In the genomic region with DNA sequence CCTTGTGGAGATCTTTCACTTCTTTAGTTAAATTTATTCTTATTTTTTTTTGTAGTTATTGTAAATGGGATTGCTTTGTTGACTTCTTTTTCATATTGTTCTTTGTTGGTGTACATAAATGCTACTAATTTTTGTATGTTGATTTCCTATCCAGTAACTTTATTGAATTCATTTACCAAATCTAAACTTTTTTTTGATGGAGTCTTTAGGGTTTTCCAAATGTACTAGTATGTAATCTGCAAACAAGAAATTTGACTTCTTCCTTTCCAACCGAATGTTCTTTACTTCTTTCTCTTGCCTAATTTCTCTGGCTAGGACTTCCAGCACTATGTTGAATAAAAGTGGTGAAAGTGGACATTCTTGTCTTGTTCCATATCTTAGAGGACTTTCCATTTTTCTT, we compare ENCODE assay signal across 43 cellular contexts. TPM values are rescaled to one million over a fixed set of nuclear protein-coding genes. Genes with fewer than 3 reads are reported as not detected.
"Had no signal": no experiment of that assay in that cellular context is flagged by ENCODE, and none has a peak within 500 bp of the region (broad histone marks: within the 10 kb centered on the region; RNA-seq: fewer than 3 reads in every experiment).

No MANE protein-coding gene starts in this region.

- H3K9me3 Mint-ChIP-seq: activated naive CD4-positive, alpha-beta T cell treated with anti-CD3 and anti-CD28 coated beads, Interleukin-2, amount 10 ng/mL, durations not matched to agents 7 days and 5 days; activated naive CD4-positive, alpha-beta T cell treated with anti-CD3 and anti-CD28 coated beads, Interleukin-2, amount 50 U/mL, for 24 hours; activated naive CD4-positive, alpha-beta T cell treated with anti-CD3 and anti-CD28 coated beads, Interleukin-2, amount 50 U/mL, for 72 hours; activated naive CD8-positive, alpha-beta T cell treated with anti-CD3 and anti-CD28 coated beads, Interleukin-2, amount 10 ng/mL, durations not matched to agents 7 days and 5 days; activated naive CD8-positive, alpha-beta T cell treated with anti-CD3 and anti-CD28 coated beads, Interleukin-2, amount 50 U/mL, for 24 hours; activated T-cell treated with anti-CD3 and anti-CD28 coated beads, Interleukin-2, amount 50 U/mL, for 24 hours; activated T-helper 1 cell treated with anti-CD3 and anti-CD28 coated beads, Interleukin-12 subunit alpha, Interleukin-12 subunit beta, Interleukin-2, Interleukin-4 antibody, amounts not matched to agents 30 ng/mL and 10 ng/mL and 1 ng/mL, durations not matched to agents 14 hours and 24 hours and 36 hours; activated T-helper 17 cell treated with anti-CD3 and anti-CD28 coated beads, Interleukin-2, amount 50 U/mL, for 72 hours; activated T-helper 2 cell treated with anti-CD3 and anti-CD28 coated beads, Interferon-gamma antibody, Interleukin-2, Interleukin-4, amounts not matched to agents 10 μg/mL and 5 μg/mL and 100 μg/mL, durations not matched to agents 14 hours and 24 hours and 36 hours; central memory CD8-positive, alpha-beta T cell had no signal

- ATAC-seq: activated naive CD4-positive, alpha-beta T cell treated with anti-CD3 and anti-CD28 coated beads, Interleukin-2, amount 50 U/mL, for 72 hours; activated naive CD8-positive, alpha-beta T cell treated with anti-CD3 and anti-CD28 coated beads, Interleukin-2, amount 50 U/mL, for 24 hours; activated T-cell treated with anti-CD3 and anti-CD28 coated beads, Interleukin-2, amount 50 U/mL, for 4 hours; activated T-cell treated with anti-CD3 and anti-CD28 coated beads, Interleukin-2, amount 50 U/mL, for 72 hours; activated T-helper 17 cell treated with anti-CD3 and anti-CD28 coated beads, Interleukin-2, amount 50 U/mL, for 72 hours; body of pancreas had no signal

- FAIRE-seq: astrocyte, bronchial epithelial cell had no signal

- H3K27ac Mint-ChIP-seq: activated naive CD4-positive, alpha-beta T cell treated with anti-CD3 and anti-CD28 coated beads for 36 hours; activated naive CD4-positive, alpha-beta T cell treated with anti-CD3 and anti-CD28 coated beads, Interleukin-2, amount 10 ng/mL, durations not matched to agents 7 days and 5 days; activated naive CD4-positive, alpha-beta T cell treated with anti-CD3 and anti-CD28 coated beads, Interleukin-2, amount 50 U/mL, for 24 hours; activated naive CD4-positive, alpha-beta T cell treated with anti-CD3 and anti-CD28 coated beads, Interleukin-2, amount 50 U/mL, for 72 hours; activated naive CD8-positive, alpha-beta T cell; activated naive CD8-positive, alpha-beta T cell treated with anti-CD3 and anti-CD28 coated beads for 36 hours; activated naive CD8-positive, alpha-beta T cell treated with anti-CD3 and anti-CD28 coated beads, Interleukin-2, amount 10 ng/mL, durations not matched to agents 7 days and 5 days; activated naive CD8-positive, alpha-beta T cell treated with anti-CD3 and anti-CD28 coated beads, Interleukin-2, amount 50 U/mL, for 24 hours; activated T-cell treated with anti-CD3 and anti-CD28 coated beads, Interleukin-2, amount 50 U/mL, for 24 hours; activated T-cell treated with anti-CD3 and anti-CD28 coated beads, Interleukin-2, amount 50 U/mL, for 72 hours; activated T-helper 1 cell treated with anti-CD3 and anti-CD28 coated beads, Interleukin-12 subunit alpha, Interleukin-12 subunit beta, Interleukin-2, Interleukin-4 antibody, amounts not matched to agents 30 ng/mL and 10 ng/mL and 1 ng/mL, durations not matched to agents 14 hours and 24 hours and 36 hours; activated T-helper 17 cell treated with anti-CD3 and anti-CD28 coated beads, Interleukin-2, amount 50 U/mL, for 72 hours; activated T-helper 2 cell treated with anti-CD3 and anti-CD28 coated beads, Interferon-gamma antibody, Interleukin-2, Interleukin-4, amounts not matched to agents 10 μg/mL and 5 μg/mL and 100 μg/mL, durations not matched to agents 14 hours and 24 hours and 36 hours; brain had no signal

- H3K4me1 Mint-ChIP-seq: activated naive CD4-positive, alpha-beta T cell treated with anti-CD3 and anti-CD28 coated beads, Interleukin-2, amount 10 ng/mL, durations not matched to agents 7 days and 5 days; activated naive CD4-positive, alpha-beta T cell treated with anti-CD3 and anti-CD28 coated beads, Interleukin-2, amount 50 U/mL, for 24 hours; activated naive CD8-positive, alpha-beta T cell treated with anti-CD3 and anti-CD28 coated beads for 36 hours; activated naive CD8-positive, alpha-beta T cell treated with anti-CD3 and anti-CD28 coated beads, Interleukin-2, amount 10 ng/mL, durations not matched to agents 7 days and 5 days; activated naive CD8-positive, alpha-beta T cell treated with anti-CD3 and anti-CD28 coated beads, Interleukin-2, amount 50 U/mL, for 24 hours; activated T-helper 17 cell treated with anti-CD3 and anti-CD28 coated beads, Interleukin-2, amount 50 U/mL, for 72 hours; brain; central memory CD8-positive, alpha-beta T cell had no signal

- DNase-seq: activated effector memory CD4-positive, alpha-beta T cell treated with anti-CD3 and anti-CD28 coated beads, Interleukin-2, amount 50 U/mL, for 16 hours; activated effector memory CD4-positive, alpha-beta T cell treated with Interleukin-2 at 50 U/mL for 16 hours; activated gamma-delta T cell; activated gamma-delta T cell treated with Interleukin-2 at 50 U/mL for 16 hours; activated naive CD4-positive, alpha-beta T cell; activated naive CD4-positive, alpha-beta T cell treated with anti-CD3 and anti-CD28 coated beads for 36 hours; activated naive CD4-positive, alpha-beta T cell treated with anti-CD3 and anti-CD28 coated beads, Interleukin-2, amount 10 ng/mL, durations not matched to agents 7 days and 5 days; activated naive CD4-positive, alpha-beta T cell treated with anti-CD3 and anti-CD28 coated beads, Interleukin-2, amount 50 U/mL, for 16 hours; activated naive CD4-positive, alpha-beta T cell treated with Interleukin-2 at 50 U/mL for 16 hours; activated naive CD8-positive, alpha-beta T cell treated with anti-CD3 and anti-CD28 coated beads for 36 hours; activated naive CD8-positive, alpha-beta T cell treated with anti-CD3 and anti-CD28 coated beads, Interleukin-2, amount 10 ng/mL, durations not matched to agents 7 days and 5 days; activated naive CD8-positive, alpha-beta T cell treated with anti-CD3 and anti-CD28 coated beads, Interleukin-2, amount 50 U/mL, for 24 hours; activated T-cell treated with anti-CD3 and anti-CD28 coated beads, Interleukin-2, amount 50 U/mL, for 1 hour; activated T-cell treated with anti-CD3 and anti-CD28 coated beads, Interleukin-2, amount 50 U/mL, for 24 hours; activated T-cell treated with anti-CD3 and anti-CD28 coated beads, Interleukin-2, amount 50 U/mL, for 4 hours; activated T-cell treated with anti-CD3 and anti-CD28 coated beads, Interleukin-2, amount 50 U/mL, for 48 hours; activated T-cell treated with anti-CD3 and anti-CD28 coated beads, Interleukin-2, amount 50 U/mL, for 72 hours; adrenal gland; amniotic stem cell; amygdala; anterior cingulate cortex; aorta; body of pancreas; brain microvascular endothelial cell; caudate nucleus; central memory CD4-positive, alpha-beta T cell; cerebellar nuclear complex had no signal

- H3K27ac ChIP-seq: adrenal gland, ascending aorta, body of pancreas, brain microvascular endothelial cell, breast epithelium, cardiac muscle cell had no signal

- H3K9me3 ChIP-seq: adrenal gland, body of pancreas had no signal

- H3K4me1 ChIP-seq: adrenal gland, ascending aorta, body of pancreas, breast epithelium had no signal

- H3K4me3 ChIP-seq: adrenal gland, ascending aorta, body of pancreas, breast epithelium, cardiac muscle cell had no signal

- H3K36me3 Mint-ChIP-seq: activated naive CD4-positive, alpha-beta T cell treated with anti-CD3 and anti-CD28 coated beads, Interleukin-2, amount 50 U/mL, for 24 hours; activated naive CD8-positive, alpha-beta T cell; activated naive CD8-positive, alpha-beta T cell treated with anti-CD3 and anti-CD28 coated beads for 36 hours; activated naive CD8-positive, alpha-beta T cell treated with anti-CD3 and anti-CD28 coated beads, Interleukin-2, amount 10 ng/mL, durations not matched to agents 7 days and 5 days; brain had no signal

- H3K4me3 Mint-ChIP-seq: activated naive CD4-positive, alpha-beta T cell treated with anti-CD3 and anti-CD28 coated beads for 36 hours; activated naive CD4-positive, alpha-beta T cell treated with anti-CD3 and anti-CD28 coated beads, Interleukin-2, amount 10 ng/mL, durations not matched to agents 7 days and 5 days; activated naive CD4-positive, alpha-beta T cell treated with anti-CD3 and anti-CD28 coated beads, Interleukin-2, amount 50 U/mL, for 24 hours; activated naive CD8-positive, alpha-beta T cell; activated naive CD8-positive, alpha-beta T cell treated with anti-CD3 and anti-CD28 coated beads for 36 hours; activated naive CD8-positive, alpha-beta T cell treated with anti-CD3 and anti-CD28 coated beads, Interleukin-2, amount 10 ng/mL, durations not matched to agents 7 days and 5 days; activated naive CD8-positive, alpha-beta T cell treated with anti-CD3 and anti-CD28 coated beads, Interleukin-2, amount 50 U/mL, for 24 hours; activated T-cell treated with anti-CD3 and anti-CD28 coated beads, Interleukin-2, amount 50 U/mL, for 24 hours; activated T-cell treated with anti-CD3 and anti-CD28 coated beads, Interleukin-2, amount 50 U/mL, for 4 hours; activated T-cell treated with anti-CD3 and anti-CD28 coated beads, Interleukin-2, amount 50 U/mL, for 72 hours; activated T-helper 1 cell treated with anti-CD3 and anti-CD28 coated beads, Interleukin-12 subunit alpha, Interleukin-12 subunit beta, Interleukin-2, Interleukin-4 antibody, amounts not matched to agents 30 ng/mL and 10 ng/mL and 1 ng/mL, durations not matched to agents 14 hours and 24 hours and 36 hours; activated T-helper 17 cell treated with anti-CD3 and anti-CD28 coated beads, Interleukin-2, amount 50 U/mL, for 72 hours; brain; central memory CD8-positive, alpha-beta T cell had no signal

RNA-seq across cellular contexts. Expression of a gene that starts 41.8 kb away (rescaled TPM):
- total RNA-seq: activated naive CD4-positive, alpha-beta T cell treated with anti-CD3 and anti-CD28 coated beads for 36 hours; activated naive CD4-positive, alpha-beta T cell treated with anti-CD3 and anti-CD28 coated beads, Interleukin-2, amount 50 U/mL, for 72 hours; activated naive CD8-positive, alpha-beta T cell treated with anti-CD3 and anti-CD28 coated beads for 36 hours; activated naive CD8-positive, alpha-beta T cell treated with anti-CD3 and anti-CD28 coated beads, Interleukin-2, amount 10 ng/mL, durations not matched to agents 7 days and 5 days; activated T-cell treated with anti-CD3 and anti-CD28 coated beads, Interleukin-2, amount 50 U/mL, for 4 hours; activated T-cell treated with anti-CD3 and anti-CD28 coated beads, Interleukin-2, amount 50 U/mL, for 72 hours; activated T-helper 17 cell treated with anti-CD3 and anti-CD28 coated beads, Interleukin-2, amount 50 U/mL, for 72 hours; activated T-helper 2 cell treated with anti-CD3 and anti-CD28 coated beads, Interferon-gamma antibody, Interleukin-2, Interleukin-4, amounts not matched to agents 10 μg/mL and 5 μg/mL and 100 μg/mL, durations not matched to agents 14 hours and 24 hours and 36 hours; adrenal gland; aorta; ascending aorta; astrocyte; breast epithelium; bronchial epithelial cell; cardiac muscle cell; cardiac septum; cerebellum; chondrocyte had no signal
- polyA plus RNA-seq: cardiac muscle cell had no signal
